Comparison of ENCODE assay signal across 1 cellular context in the genomic region with DNA sequence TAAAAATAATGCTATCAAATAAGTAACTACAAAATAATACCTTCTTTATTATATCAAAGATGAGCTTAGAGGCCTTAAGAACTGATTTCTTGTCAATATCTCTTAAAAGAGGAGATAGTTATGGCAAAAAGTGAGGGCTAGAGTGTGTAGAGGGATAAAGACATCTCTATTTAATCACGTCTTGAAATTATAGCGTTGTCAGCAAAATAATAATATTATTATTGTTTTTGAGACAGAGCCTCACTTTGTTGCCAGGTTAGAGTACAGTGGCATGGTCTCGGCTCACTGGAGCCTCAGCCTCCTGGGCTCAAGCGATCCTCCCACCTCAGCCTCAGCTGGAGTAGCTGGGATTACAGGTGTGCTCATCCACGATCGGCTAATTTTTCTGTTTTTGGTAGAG.
TF ChIP-seq lines count a peak whose summit lies in the region.

No MANE protein-coding gene starts in this region.

TF ChIP-seq in H1, 55 proteins besides CTCF, POLR2A, EP300 and RAD21:
- TF ChIP-seq, protein P1, sequence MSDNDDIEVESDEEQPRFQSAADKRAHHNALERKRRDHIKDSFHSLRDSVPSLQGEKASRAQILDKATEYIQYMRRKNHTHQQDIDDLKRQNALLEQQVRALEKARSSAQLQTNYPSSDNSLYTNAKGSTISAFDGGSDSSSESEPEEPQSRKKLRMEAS (IDR thresholded peaks at IDR 0.05), result no peak
- no peak for TF ChIP-seq SP4 (IDR thresholded peaks at IDR 0.05; ENCODE audit: low read length)
- TF ChIP-seq, protein P2, sequence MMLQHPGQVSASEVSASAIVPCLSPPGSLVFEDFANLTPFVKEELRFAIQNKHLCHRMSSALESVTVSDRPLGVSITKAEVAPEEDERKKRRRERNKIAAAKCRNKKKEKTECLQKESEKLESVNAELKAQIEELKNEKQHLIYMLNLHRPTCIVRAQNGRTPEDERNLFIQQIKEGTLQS (IDR thresholded peaks at IDR 0.05; ENCODE audit: insufficient read depth, low read depth, low read length), result no peak
- TF ChIP-seq RXRA (IDR thresholded peaks at IDR 0.05; ENCODE audit: insufficient read depth, low read depth, low read length), result no peak
- no peak for TF ChIP-seq CBX8 (IDR thresholded peaks at IDR 0.05; ENCODE audit: borderline replicate concordance, low read depth, low read length)
- TF ChIP-seq JUND (IDR thresholded peaks at IDR 0.05; ENCODE audit: low read length), result no peak
- TF ChIP-seq SUZ12 (IDR thresholded peaks at IDR 0.05; ENCODE audit: low read length), result no peak
- TF ChIP-seq BRCA1 (IDR thresholded peaks at IDR 0.05; ENCODE audit: low read depth, low read length), result no peak
- no peak for TF ChIP-seq CREB1 (IDR thresholded peaks at IDR 0.05)
